21 cellular contexts compared by ENCODE assay signal in the genomic region with DNA sequence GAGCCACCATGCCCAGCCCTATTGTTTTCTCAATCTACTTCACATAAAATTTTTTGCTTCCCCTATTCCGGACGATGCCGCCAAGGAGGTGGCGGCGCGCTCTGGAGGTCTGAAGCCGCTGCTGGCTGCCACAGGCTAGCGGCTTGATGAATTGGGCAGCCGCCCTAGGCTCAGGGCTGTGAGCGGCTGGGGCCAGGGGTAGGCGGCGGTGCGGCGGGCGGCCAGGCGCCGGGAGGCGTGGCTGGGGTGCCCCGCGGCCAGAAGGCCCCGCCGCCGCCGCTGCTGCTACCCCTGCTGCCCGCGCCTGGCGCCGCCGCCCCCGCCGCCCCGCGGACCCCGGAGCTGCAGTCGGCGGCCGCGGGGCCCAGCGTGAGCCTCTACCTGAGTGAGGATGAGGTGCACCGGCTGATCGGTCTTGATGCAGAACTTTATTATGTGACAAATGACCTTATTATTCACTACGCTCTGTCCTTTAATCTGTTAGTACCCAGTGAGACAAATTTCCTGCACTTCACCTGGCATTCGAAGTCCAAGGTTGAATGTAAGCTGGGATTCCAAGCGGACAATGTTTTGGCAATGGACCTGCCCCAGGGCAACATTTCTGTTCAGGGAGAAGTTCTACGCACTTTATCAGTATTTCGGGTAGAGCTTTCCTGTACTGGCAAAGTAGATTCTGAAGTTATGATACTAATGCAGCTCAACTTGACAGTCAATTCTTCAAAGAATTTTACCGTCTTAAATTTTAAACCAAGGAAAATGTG. TPM values are rescaled to one million over a fixed set of nuclear protein-coding genes. Genes with fewer than 3 reads are reported as not detected.
DNase-seq lines count a peak whose midpoint lies in the region; ATAC-seq, FAIRE-seq and TF ChIP-seq lines count a peak whose summit lies in the region.
"Had no signal": no experiment of that assay in that cellular context is flagged by ENCODE, and none has a peak within 500 bp of the region (broad histone marks: within the 10 kb centered on the region; RNA-seq: fewer than 3 reads in every experiment).

No MANE protein-coding gene starts in this region.

- intact Hi-C loops in HepG2 (cut with micrococcal nuclease; ENCODE audit: unreplicated experiment) (no loop called here), uterus (cut with DNase I; ENCODE audit: low total_unique reads) (no loop called here)

- H3K4me1 Mint-ChIP-seq in endodermal cell: peaks cover 5% of the 10 kb centered on the region

- TF ChIP-seq CTCF in liver (IDR thresholded peaks at IDR 0.05; ENCODE audit: low read depth, low read length, missing input control) (no peak), HepG2 (CRISPR knock-in tag; IDR thresholded peaks at IDR 0.05) (no peak), endodermal cell (conservative IDR thresholded peaks at IDR 0.05) (no peak), uterus (IDR thresholded peaks at IDR 0.05) (no peak)

- TF ChIP-seq RAD21 in liver (IDR thresholded peaks at IDR 0.05): no peak
- TF ChIP-seq RAD21 in HepG2 (CRISPR knock-in tag; IDR thresholded peaks at IDR 0.05): no peak

- H3K9me3 Mint-ChIP-seq in endodermal cell: peaks cover 2% of the 10 kb centered on the region
- H3K9me3 Mint-ChIP-seq: CD8-positive, alpha-beta T cell had no signal

- H3K27me3 Mint-ChIP-seq in endodermal cell (ENCODE audit: insufficient read depth): no peaks in the 10 kb centered on the region

- in situ Hi-C loops in HepG2 (cut with HindIII; ENCODE audit: extremely low pct_ligation_motif_present, low pct_unique_long_range_greater_than_20kb): no loop called here

- POLR2A ChIA-PET in HepG2 (lab: Yijun Ruan, JAX): no interaction called here

- no peak overlapping the region for H4K12ac ChIP-seq in trophoblast cell (ENCODE audit: low read depth, low read length)

- no peaks in the 10 kb centered on the region for H3K27me3 ChIP-seq in liver (ENCODE audit: control insufficient read depth in 4 of 4, insufficient read depth in 4 of 4, low read length in 3 of 4)
- H3K27me3 ChIP-seq in HepG2 (ENCODE audit: control insufficient read depth in 1 of 2, insufficient read depth in 2 of 2, low read length in 2 of 2): no peaks in the 10 kb centered on the region
- H3K27me3 ChIP-seq in endodermal cell (ENCODE audit: control insufficient read depth, insufficient read depth, low read length, poor library complexity, severe bottlenecking): no peaks in the 10 kb centered on the region
- no peaks in the 10 kb centered on the region for H3K27me3 ChIP-seq in trophoblast cell (ENCODE audit: insufficient read depth, low read length)
- H3K27me3 ChIP-seq in uterus: no peaks in the 10 kb centered on the region
- H3K27me3 ChIP-seq: BLaER1 treated with 17β-estradiol and CSF1 and Interleukin-3, amounts not matched to agents 10 nM and 100 nM had no signal

- TF ChIP-seq POLR2A in HepG2 (IDR thresholded peaks at IDR 0.05; ENCODE audit: insufficient read depth in 1 of 2, low read depth in 2 of 2, low read length in 2 of 2) (no peak), uterus (IDR thresholded peaks at IDR 0.05) (no peak)

- H3K4ac ChIP-seq in trophoblast cell (ENCODE audit: low read depth, low read length): no peak overlapping the region

- FAIRE-seq in HepG2 (lab: Jason Lieb, UNC): no peak
- FAIRE-seq: GM12878, GM18507 had no signal

- H3K4me2 ChIP-seq in HepG2 (ENCODE audit: low read depth, low read length) (no peak overlapping the region), trophoblast cell (ENCODE audit: low read length) (peak overlapping the region; percentile 19)
- H3K4me2 ChIP-seq: BLaER1 treated with 17β-estradiol and CSF1 and Interleukin-3, amounts not matched to agents 10 nM and 100 nM had no signal

- no peak overlapping the region for H2BK5ac ChIP-seq in trophoblast cell (ENCODE audit: low read depth, low read length, poor library complexity)

- peaks cover 4% of the 10 kb centered on the region for H3K79me1 ChIP-seq in trophoblast cell (ENCODE audit: low read length)

- peak overlapping the region; percentile 10 to 50 for H3K27ac ChIP-seq in liver (ENCODE audit: low read depth in 1 of 2, low read length in 2 of 2)
- no peak overlapping the region for H3K27ac ChIP-seq in HepG2 (ENCODE audit: extremely low read length, insufficient read depth, low read length)
- H3K27ac ChIP-seq in endodermal cell (ENCODE audit: low read depth, low read length): no peak overlapping the region
- no peak overlapping the region for H3K27ac ChIP-seq in trophoblast cell (ENCODE audit: low read depth, low read length)
- H3K27ac ChIP-seq in uterus: peak overlapping the region; percentile 81 to 95
- H3K27ac ChIP-seq: BLaER1 treated with 17β-estradiol and CSF1 and Interleukin-3, amounts not matched to agents 10 nM and 100 nM had no signal

- no peak overlapping the region for H2AK5ac ChIP-seq in trophoblast cell (ENCODE audit: low read length)

- 84% methylated on average over 47 of the region's 47 CpGs for WGBS in liver
- WGBS in HepG2 (ENCODE audit: low lambda C conversion rate): 99% methylated on average over 19 of the region's 47 CpGs
- 93 to 96% methylated on average over 29 to 47 of the region's 47 CpGs for WGBS in endodermal cell (ENCODE audit: insufficient coverage in 1 of 2, insufficient read length in 1 of 2), 2 experiments
- WGBS in trophoblast cell (ENCODE audit: extremely low coverage, insufficient coverage, insufficient read length): no CpG with 5 or more reads among the region's 47 CpGs

- peak overlapping the region; percentile 76 for H3K27ac Mint-ChIP-seq in endodermal cell
- H3K27ac Mint-ChIP-seq: CD8-positive, alpha-beta T cell had no signal

- ATAC-seq in HepG2 (no peak), HG02870 (IDR thresholded peaks at IDR 0.05; ENCODE audit: unreplicated experiment) (no peak)
- ATAC-seq: CD8-positive, alpha-beta T cell; GM12878 had no signal

- no peaks in the 10 kb centered on the region for H4K20me1 ChIP-seq in HepG2 (ENCODE audit: insufficient read depth, low read length)

- no peak overlapping the region for H2BK120ac ChIP-seq in trophoblast cell (ENCODE audit: insufficient read depth, low read length, poor library complexity)

- no peak overlapping the region for H3K9ac ChIP-seq in liver (ENCODE audit: low read depth in 1 of 2, low read length in 2 of 2)
- H3K9ac ChIP-seq in HepG2 (ENCODE audit: insufficient read depth, low read depth, low read length): no peak overlapping the region
- no peak overlapping the region for H3K9ac ChIP-seq in endodermal cell (ENCODE audit: extremely low read depth, low read length, poor library complexity, severe bottlenecking)
- no peak overlapping the region for H3K9ac ChIP-seq in trophoblast cell (ENCODE audit: low read length)
- H3K9ac ChIP-seq: BLaER1 treated with 17β-estradiol and CSF1 and Interleukin-3, amounts not matched to agents 10 nM and 100 nM had no signal

- no peak for DNase-seq in HepG2 (ENCODE audit: low spot score)
- DNase-seq in endodermal cell: no peak
- DNase-seq in trophoblast cell: peak; percentile 41 to 80
- DNase-seq in uterus: no peak
- no peak for DNase-seq in NCI-H69 (lab: John Stamatoyannopoulos, UW)
- DNase-seq in OCI-M2 (lab: John Stamatoyannopoulos, UW; ENCODE audit: unreplicated experiment): no peak
- DNase-seq: CD8-positive, alpha-beta T cell; DMS53; EL; GOT3; KBM-7; NCI-H1105; NCI-H1694; NCI-H2081 treated with DMSO at 0.1 percent for 48 hours; NCI-H748 treated with DMSO at 0.1 percent for 48 hours; SIG-M5 had no signal

- BruUV-seq in HepG2 (replicated peaks; lab: Mats Ljungman, UMichigan): no TSS peak

- TF ChIP-seq EP300 in HepG2 (IDR thresholded peaks at IDR 0.05; ENCODE audit: low read depth in 2 of 2, low read length in 2 of 2) (no peak), HepG2 (CRISPR knock-in tag; IDR thresholded peaks at IDR 0.05; ENCODE audit: borderline replicate concordance) (no peak)

- H3K36me3 ChIP-seq in liver (ENCODE audit: control insufficient read depth in 4 of 4, insufficient read depth in 3 of 4, low read depth in 1 of 4, low read length in 3 of 4) (peaks cover 0 to 7% (median 3%) of the 10 kb centered on the region in 4 donors), HepG2 (replicated peaks in 1 of 2; ENCODE audit: control insufficient read depth in 1 of 2, insufficient read depth in 2 of 2, low read length in 2 of 2) (0 out of 5 replicates have a peak, but pooled peaks cover 2 to 8% of the 10 kb centered on the region in 2 experiments), endodermal cell (ENCODE audit: control insufficient read depth, insufficient read depth, low read length) (peaks cover 63% of the 10 kb centered on the region), trophoblast cell (ENCODE audit: control insufficient read depth in 1 of 2, insufficient read depth in 2 of 2, low read length in 2 of 2) (peaks cover 6 to 19% of the 10 kb centered on the region in 2 experiments), uterus (no peaks in the 10 kb centered on the region)

- H4K8ac ChIP-seq in trophoblast cell (ENCODE audit: low read depth, low read length): no peak overlapping the region

- H3K23ac ChIP-seq in trophoblast cell (ENCODE audit: low read length): no peak overlapping the region

- no peaks in the 10 kb centered on the region for H3K9me3 ChIP-seq in liver (ENCODE audit: control insufficient read depth in 4 of 4, low read length in 3 of 4)
- no peaks in the 10 kb centered on the region for H3K9me3 ChIP-seq in HepG2 (ENCODE audit: low read length)
- no peaks in the 10 kb centered on the region for H3K9me3 ChIP-seq in endodermal cell (ENCODE audit: control insufficient read depth, low read length)
- no peaks in the 10 kb centered on the region for H3K9me3 ChIP-seq in trophoblast cell (ENCODE audit: insufficient read depth, low read depth, low read length)
- no peaks in the 10 kb centered on the region for H3K9me3 ChIP-seq in uterus
- H3K9me3 ChIP-seq: BLaER1 treated with 17β-estradiol and CSF1 and Interleukin-3, amounts not matched to agents 10 nM and 100 nM had no signal

- CTCF ChIA-PET in HepG2 (lab: Yijun Ruan, JAX; ENCODE audit: low intra/inter-chr PET ratio, low total read pairs): no interaction called here

- H3K4me1 ChIP-seq in liver (ENCODE audit: control insufficient read depth in 4 of 4, insufficient read depth in 4 of 4, low read length in 3 of 4) (peaks cover 5 to 21% (median 11%) of the 10 kb centered on the region in 4 donors), HepG2 (ENCODE audit: insufficient read depth, low read length) (peaks cover 20% of the 10 kb centered on the region), endodermal cell (ENCODE audit: control insufficient read depth, insufficient read depth, low read length) (no peaks in the 10 kb centered on the region), trophoblast cell (ENCODE audit: control insufficient read depth in 1 of 2, insufficient read depth in 2 of 2, low read length in 2 of 2) (peaks cover 5 to 8% of the 10 kb centered on the region in 2 experiments), uterus (peaks cover 4 to 10% of the 10 kb centered on the region in 2 donors)
- H3K4me1 ChIP-seq: BLaER1 treated with 17β-estradiol and CSF1 and Interleukin-3, amounts not matched to agents 10 nM and 100 nM had no signal

- H4K91ac ChIP-seq in trophoblast cell (ENCODE audit: low read depth, low read length): peak overlapping the region; percentile 18

- H3K79me2 ChIP-seq in HepG2 (ENCODE audit: insufficient read depth, low read length) (no peaks in the 10 kb centered on the region), trophoblast cell (ENCODE audit: control insufficient read depth, insufficient read depth, low read length, poor library complexity) (no peaks in the 10 kb centered on the region)

- H3K18ac ChIP-seq in trophoblast cell (ENCODE audit: low read length): no peak overlapping the region

- no peak overlapping the region for H2AFZ ChIP-seq in HepG2 (ENCODE audit: low read length)
- no peak overlapping the region for H2AFZ ChIP-seq in trophoblast cell (ENCODE audit: insufficient read depth, low read length, poor library complexity)

- H3K14ac ChIP-seq in trophoblast cell (ENCODE audit: low read length): no peak overlapping the region

- no peak overlapping the region for H3K4me3 ChIP-seq in liver (ENCODE audit: low read depth in 1 of 3, low read length in 3 of 3)
- no peak overlapping the region for H3K4me3 ChIP-seq in HepG2 (replicated peaks in 1 of 3; ENCODE audit: insufficient read depth in 1 of 3, low read depth in 2 of 3, low read length in 3 of 3)
- H3K4me3 ChIP-seq in endodermal cell (ENCODE audit: low read length): no peak overlapping the region
- no peak overlapping the region for H3K4me3 ChIP-seq in trophoblast cell (ENCODE audit: low read depth, low read length)
- H3K4me3 ChIP-seq in uterus: no peak overlapping the region
- H3K4me3 ChIP-seq: BLaER1 treated with 17β-estradiol and CSF1 and Interleukin-3, amounts not matched to agents 10 nM and 100 nM; GM12878 had no signal

- no peak overlapping the region for H3K4me3 Mint-ChIP-seq in endodermal cell
- H3K4me3 Mint-ChIP-seq: CD8-positive, alpha-beta T cell had no signal

- peaks cover 46% of the 10 kb centered on the region for H3K36me3 Mint-ChIP-seq in endodermal cell (ENCODE audit: low read depth)

- no peak overlapping the region for H2BK12ac ChIP-seq in trophoblast cell (ENCODE audit: low read length)

RNA-seq across cellular contexts. Expression of a gene that starts 41.7 kb away (rescaled TPM):
- total RNA-seq in liver (10 to 100 TPM; 31.7 to 38.6 TPM), HepG2 (2016; rRNA removed; fragmentation: Illumina TruSeq; extraction: Trizol) (16.8 and 36.8 TPM in 2 replicates), endodermal cell (10 to 100 TPM; 48.0 to 62.4 TPM), uterus (10 to 100 TPM; 17.6 to 69.5 (median 52.8) TPM)
- polyA plus RNA-seq in liver (10 to 100 TPM in 1 of 2 donors, 1 to 10 TPM in 1; 6.8 to 12.1 TPM), HepG2 (2011; rRNA removed) (11.9 and 12.7 TPM in 2 replicates)
- 9.6 and 12.9 TPM in 2 replicates for total RNA-seq in HepG2 (2016; cell fraction: cytosol; rRNA removed; fragmentation: Illumina TruSeq; extraction: Trizol; ENCODE audit: low read depth)
- 14.9 and 36.2 TPM in 2 replicates for total RNA-seq in HepG2 (2016; cell fraction: insoluble cytoplasmic fraction; rRNA removed; fragmentation: Illumina TruSeq; extraction: Trizol)
- 8.7 and 9.4 TPM in 2 replicates for total RNA-seq in HepG2 (2016; cell fraction: membrane; rRNA removed; fragmentation: Illumina TruSeq; extraction: Trizol)
- total RNA-seq in HepG2 (2016; cell fraction: nucleus; rRNA removed; fragmentation: Illumina TruSeq; extraction: Trizol): 26.9 and 29.7 TPM in 2 replicates
- polyA plus RNA-seq in HepG2 (2011; cell fraction: cytosol; rRNA removed): 6.5 and 7.6 TPM in 2 replicates
- 73.8 and 74.5 TPM in 2 replicates for polyA plus RNA-seq in HepG2 (2011; cell fraction: nucleus; rRNA removed)
- 11.5 and 14.0 TPM in 2 replicates for polyA plus RNA-seq in HepG2 (2012)
- 0.83 and 0.88 TPM in 2 replicates for polyA plus RNA-seq in HepG2 (2016; cell fraction: cytosol; fragmentation: Illumina TruSeq; extraction: Trizol; ENCODE audit: low read depth)
- polyA plus RNA-seq in HepG2 (2016; cell fraction: insoluble cytoplasmic fraction; fragmentation: Illumina TruSeq; extraction: Trizol; ENCODE audit: low read depth): 15.5 and 18.4 TPM in 2 replicates
- 2.3 and 2.6 TPM in 2 replicates for polyA plus RNA-seq in HepG2 (2016; cell fraction: membrane; fragmentation: Illumina TruSeq; extraction: Trizol; ENCODE audit: low read depth)
- polyA plus RNA-seq in HepG2 (2016; cell fraction: nucleus; fragmentation: Illumina TruSeq; extraction: Trizol; ENCODE audit: insufficient read depth, low read depth): 37.7 and 41.0 TPM in 2 replicates
- 47.3 and 71.2 TPM in 2 replicates for polyA minus RNA-seq in HepG2 (2011; rRNA and poly(A)+ RNA removed; ENCODE audit: low replicate concordance)
- 18.7 and 20.6 TPM in 2 replicates for polyA minus RNA-seq in HepG2 (2011; cell fraction: cytosol; rRNA and poly(A)+ RNA removed)
- 36.8 and 42.4 TPM in 2 replicates for polyA minus RNA-seq in HepG2 (2011; cell fraction: nucleus; rRNA and poly(A)+ RNA removed)
- 42.5 TPM for polyA plus RNA-seq in endodermal cell (2013, experiment 1 of 2)
- polyA plus RNA-seq in endodermal cell (2013, experiment 2 of 2): 40.5 TPM
- polyA plus RNA-seq in trophoblast cell (2013): 20.7 and 20.8 TPM in 2 replicates

Comparison
In these comparisons a context has a peak if more than half of its experiments do, and no peak if none do; other contexts are left out.
1. H3K27ac ChIP-seq: peak in liver (2 of 2) and uterus (2 of 2); none in HepG2 (single experiment), endodermal cell (single experiment) and trophoblast cell (single experiment).
2. DNase-seq: peak in trophoblast cell (2 of 2); none in HepG2 (single experiment), endodermal cell (single experiment), uterus (0 of 2), NCI-H69 (single experiment) and OCI-M2 (single experiment).